20 cellular contexts compared by ENCODE assay signal in the genomic region with DNA sequence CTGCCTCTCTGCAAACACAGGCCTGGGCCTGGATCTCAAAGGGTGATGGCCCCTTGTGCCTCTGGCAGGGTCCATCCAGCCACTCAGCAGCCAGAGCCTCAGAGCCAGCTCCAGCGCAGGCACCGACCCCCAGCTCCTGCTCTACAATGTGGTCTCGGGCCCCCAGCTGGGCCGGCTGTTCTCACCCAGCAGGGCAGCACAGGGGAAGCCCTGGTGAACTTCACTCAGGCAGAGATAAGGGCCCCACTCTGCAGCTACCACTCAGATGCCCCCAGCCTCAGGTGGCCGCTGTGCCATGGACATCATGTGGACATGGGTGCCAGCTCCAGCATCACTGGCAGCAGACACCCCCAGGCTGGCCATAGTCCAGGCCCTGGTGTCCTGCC.
A peak's percentile ranks its signal among the peaks of the same experiment; 100 is the strongest.
DNase-seq lines count a peak whose midpoint lies in the region; ATAC-seq, FAIRE-seq and TF ChIP-seq lines count a peak whose summit lies in the region.
"Had no signal": no experiment of that assay in that cellular context is flagged by ENCODE, and none has a peak within 500 bp of the region (broad histone marks: within the 10 kb centered on the region; RNA-seq: fewer than 3 reads in every experiment).

No MANE protein-coding gene starts in this region.

- H3K27me3 Mint-ChIP-seq in chondrocyte (ENCODE audit: low read depth) (no peaks in the 10 kb centered on the region), neural crest cell (ENCODE audit: low read depth) (no peaks in the 10 kb centered on the region)
- peaks cover 19% of the 10 kb centered on the region for H3K27me3 Mint-ChIP-seq in activated T-cell treated with anti-CD3 and anti-CD28 coated beads, Interleukin-2, amount 50 U/mL, for 24 hours

- WGBS in heart left ventricle, 4 donors: 63 to 86% (median 78%) methylated on average over 1 to 5 of the region's 5 CpGs
- 70 to 80% methylated on average over 5 of the region's 5 CpGs for WGBS in heart right ventricle, 2 donors
- 78% methylated on average over 4 of the region's 5 CpGs for WGBS in suprapubic skin
- WGBS in small intestine, 3 donors: 60 to 80% (median 66%) methylated on average over 3 to 5 of the region's 5 CpGs

- no peaks in the 10 kb centered on the region for H3K9me3 Mint-ChIP-seq in chondrocyte (ENCODE audit: low read depth)
- H3K9me3 Mint-ChIP-seq in neural crest cell: no peaks in the 10 kb centered on the region
- no peaks in the 10 kb centered on the region for H3K9me3 Mint-ChIP-seq in activated T-cell treated with anti-CD3 and anti-CD28 coated beads, Interleukin-2, amount 50 U/mL, for 24 hours

- H3K36me3 Mint-ChIP-seq in chondrocyte (ENCODE audit: low read depth) (peaks cover 5% of the 10 kb centered on the region), neural crest cell (ENCODE audit: low read depth) (no peaks in the 10 kb centered on the region)
- no peaks in the 10 kb centered on the region for H3K36me3 Mint-ChIP-seq in activated T-cell treated with anti-CD3 and anti-CD28 coated beads, Interleukin-2, amount 50 U/mL, for 24 hours (ENCODE audit: low read depth)

- TF ChIP-seq EP300 in suprapubic skin (IDR thresholded peaks at IDR 0.05): no peak

- intact Hi-C loops in heart left ventricle (cut with DNase I): no loop called here
- intact Hi-C loops in heart right ventricle (cut with DNase I): no loop called here
- intact Hi-C loops in sciatic nerve (cut with DNase I): no loop called here

- H3K4me3 ChIP-seq in heart left ventricle (no peak overlapping the region), heart right ventricle (no peak overlapping the region), suprapubic skin (no peak overlapping the region), small intestine (ENCODE audit: low read depth in 1 of 2, low read length in 2 of 2) (no peak overlapping the region)
- H3K4me3 ChIP-seq: SJCRH30 had no signal

- H3K27ac Mint-ChIP-seq in chondrocyte (ENCODE audit: unreplicated experiment): no peak overlapping the region
- peak overlapping the region; percentile 43 for H3K27ac Mint-ChIP-seq in neural crest cell (ENCODE audit: unreplicated experiment)
- no peak overlapping the region for H3K27ac Mint-ChIP-seq in activated T-cell treated with anti-CD3 and anti-CD28 coated beads, Interleukin-2, amount 50 U/mL, for 24 hours

- TF ChIP-seq CTCF in heart left ventricle (IDR thresholded peaks at IDR 0.05) (no peak), heart right ventricle (IDR thresholded peaks at IDR 0.05) (no peak), chondrocyte (IDR thresholded peaks at IDR 0.05) (no peak), neural crest cell (conservative IDR thresholded peaks at IDR 0.05) (no peak), suprapubic skin (IDR thresholded peaks at IDR 0.05) (no peak)

- no peak for TF ChIP-seq POLR2A in heart left ventricle (IDR thresholded peaks at IDR 0.05)
- TF ChIP-seq POLR2A in suprapubic skin (IDR thresholded peaks at IDR 0.05): no peak

- no peaks in the 10 kb centered on the region for H3K9me3 ChIP-seq in heart left ventricle
- no peaks in the 10 kb centered on the region for H3K9me3 ChIP-seq in heart right ventricle
- no peaks in the 10 kb centered on the region for H3K9me3 ChIP-seq in suprapubic skin
- no peaks in the 10 kb centered on the region for H3K9me3 ChIP-seq in small intestine (ENCODE audit: control insufficient read depth, low read depth)
- H3K9me3 ChIP-seq: SJCRH30 had no signal

- H3K4me1 Mint-ChIP-seq in chondrocyte (ENCODE audit: low read depth) (peaks cover 26% of the 10 kb centered on the region), neural crest cell (no peaks in the 10 kb centered on the region)
- H3K4me1 Mint-ChIP-seq in activated T-cell treated with anti-CD3 and anti-CD28 coated beads, Interleukin-2, amount 50 U/mL, for 24 hours (ENCODE audit: low read depth): no peaks in the 10 kb centered on the region

- peak in 3 of 5 donors; percentile 17 to 35 (median 24) for DNase-seq in heart left ventricle
- no peak for DNase-seq in heart right ventricle
- peak; percentile 72 for DNase-seq in chondrocyte (ENCODE audit: low spot score)
- no peak for DNase-seq in neural crest cell (ENCODE audit: low read depth, low spot score)
- DNase-seq in suprapubic skin (ENCODE audit: low spot score in 2 of 2): peak; percentile 46 to 63
- DNase-seq in small intestine: no peak
- no peak for DNase-seq in sciatic nerve (ENCODE audit: low spot score)
- DNase-seq in activated T-cell treated with anti-CD3 and anti-CD28 coated beads, Interleukin-2, amount 50 U/mL, for 24 hours: no peak
- DNase-seq: DMS79, H7, NCI-H1417 treated with DMSO at 0.1 percent for 48 hours, NCI-H187 treated with DMSO at 0.1 percent for 48 hours, NCI-H2227 treated with DMSO at 0.1 percent for 48 hours, NCI-H510A treated with DMSO at 0.1 percent for 48 hours, NCI-H82, PC-3, SJCRH30 had no signal

- H3K36me3 ChIP-seq in heart left ventricle (no peaks in the 10 kb centered on the region), heart right ventricle (no peaks in the 10 kb centered on the region), suprapubic skin (no peaks in the 10 kb centered on the region), small intestine (ENCODE audit: control insufficient read depth in 2 of 2, insufficient read depth in 2 of 2, low read length in 2 of 2) (no peaks in the 10 kb centered on the region)
- H3K36me3 ChIP-seq: SJCRH30 had no signal

- H3K4me1 ChIP-seq in heart left ventricle (peaks cover 0 to 6% (median 0%) of the 10 kb centered on the region in 12 donors), heart right ventricle (no peaks in the 10 kb centered on the region), suprapubic skin (peaks cover 9% of the 10 kb centered on the region), small intestine (ENCODE audit: control insufficient read depth in 2 of 2, insufficient read depth in 1 of 2, low read depth in 1 of 2, low read length in 1 of 2) (no peaks in the 10 kb centered on the region)
- H3K4me1 ChIP-seq: SJCRH30 had no signal

- H3K4me3 Mint-ChIP-seq in chondrocyte (ENCODE audit: unreplicated experiment) (no peak overlapping the region), neural crest cell (no peak overlapping the region)
- H3K4me3 Mint-ChIP-seq in activated T-cell treated with anti-CD3 and anti-CD28 coated beads, Interleukin-2, amount 50 U/mL, for 24 hours: no peak overlapping the region

- H3K27me3 ChIP-seq in heart left ventricle (no peaks in the 10 kb centered on the region), heart right ventricle (no peaks in the 10 kb centered on the region), suprapubic skin (no peaks in the 10 kb centered on the region), small intestine (ENCODE audit: control insufficient read depth in 2 of 2, insufficient read depth in 2 of 2, low read length in 2 of 2) (no peaks in the 10 kb centered on the region)
- H3K27me3 ChIP-seq: SJCRH30 had no signal

- no peak for FAIRE-seq in small intestine (lab: Jason Lieb, UNC)
- FAIRE-seq: D721Med had no signal

- H3K27ac ChIP-seq in heart left ventricle (no peak overlapping the region), heart right ventricle (no peak overlapping the region), suprapubic skin (no peak overlapping the region), small intestine (ENCODE audit: low read depth in 1 of 2, low read length in 1 of 2) (no peak overlapping the region)
- H3K27ac ChIP-seq: KMS-11, RWPE1, SJCRH30 had no signal

- no peak for ATAC-seq in heart left ventricle
- no peak for ATAC-seq in heart right ventricle
- ATAC-seq in sciatic nerve: no peak
- ATAC-seq: PC-3 had no signal

Comparison
In these comparisons a context has a peak if more than half of its experiments do, and no peak if none do; other contexts are left out.
1. DNase-seq: peak in heart left ventricle (3 of 5), chondrocyte (single experiment) and suprapubic skin (2 of 2); none in heart right ventricle (0 of 2), neural crest cell (single experiment), small intestine (single experiment), sciatic nerve (single experiment) and activated T-cell treated with anti-CD3 and anti-CD28 coated beads, Interleukin-2, amount 50 U/mL, for 24 hours (single experiment).